Comparison of ENCODE assay signal across 8 cellular contexts in the genomic region with DNA sequence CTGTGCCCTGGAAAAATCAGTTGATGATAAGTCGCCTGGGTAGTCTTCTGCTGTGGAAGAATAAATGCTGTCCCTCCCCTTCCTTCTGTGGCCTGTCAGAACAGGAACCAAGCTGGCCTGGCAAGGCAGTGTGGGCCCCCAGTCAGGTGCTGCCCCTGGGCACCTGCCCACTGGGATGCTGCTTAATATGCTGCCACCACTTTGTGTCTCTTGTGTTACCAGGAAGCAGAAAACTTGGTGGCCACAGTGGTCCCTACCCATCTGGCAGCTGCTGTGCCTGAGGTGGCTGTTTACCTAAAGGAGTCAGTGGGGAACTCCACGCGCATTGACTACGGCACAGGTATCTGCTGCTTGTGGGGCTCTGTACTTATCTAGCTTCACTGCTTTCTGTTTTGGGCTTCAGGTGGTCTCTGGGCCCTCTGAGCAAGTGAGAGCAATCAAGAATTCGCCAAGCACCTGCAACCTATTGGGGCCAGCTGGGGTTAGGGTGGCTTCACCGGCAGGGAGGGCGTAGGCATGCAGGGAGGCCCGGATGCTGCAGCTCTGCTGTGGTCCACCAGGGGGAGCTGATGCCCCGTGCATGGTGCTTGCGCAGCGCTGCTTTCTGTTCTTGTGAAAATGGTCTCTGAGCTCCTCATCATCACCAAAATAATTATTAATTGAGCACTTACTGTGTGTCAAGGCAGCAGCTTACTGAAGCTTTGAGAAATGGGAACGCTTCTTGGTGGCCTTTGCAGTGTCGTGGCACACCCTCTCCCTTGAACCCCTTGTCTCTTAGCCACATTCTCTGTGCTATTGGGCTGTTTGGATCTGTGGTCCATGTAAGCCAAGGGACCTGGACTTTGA. TPM values are rescaled to one million over a fixed set of nuclear protein-coding genes. Genes with fewer than 3 reads are reported as not detected.
DNase-seq lines count a peak whose midpoint lies in the region; ATAC-seq, FAIRE-seq and TF ChIP-seq lines count a peak whose summit lies in the region.

No MANE protein-coding gene starts in this region.

- no peak overlapping the region for H2AFZ ChIP-seq in HepG2 (ENCODE audit: low read length)

- H3K4me3 Mint-ChIP-seq in activated CD4-positive, alpha-beta T cell treated with anti-CD3 and anti-CD28 coated beads for 36 hours: no peak overlapping the region
- H3K4me3 Mint-ChIP-seq in central memory CD8-positive, alpha-beta T cell: no peak overlapping the region

- H3K36me3 Mint-ChIP-seq in activated CD4-positive, alpha-beta T cell treated with anti-CD3 and anti-CD28 coated beads for 36 hours (ENCODE audit: low read depth): peaks cover 21% of the 10 kb centered on the region
- H3K36me3 Mint-ChIP-seq in central memory CD8-positive, alpha-beta T cell (ENCODE audit: insufficient read depth): peaks cover 18% of the 10 kb centered on the region

- peak; percentile 78 for TF ChIP-seq RAD21 in HepG2 (CRISPR knock-in tag; IDR thresholded peaks at IDR 0.05)

- CTCF ChIA-PET in activated CD4-positive, alpha-beta T cell treated with anti-CD3 and anti-CD28 coated beads for 36 hours (lab: Charles Lee): interaction anchor here (0.6 to 3.5 kb wide), 45 partner anchors 7 to 653 kb away, joined by 3 to 70 read pairs (median 4); a partner anchor contains a TSS
- CTCF ChIA-PET in HepG2 (lab: Yijun Ruan, JAX; ENCODE audit: low intra/inter-chr PET ratio, low total read pairs): interaction anchor here (0.8 to 1.3 kb wide), 3 partner anchors 480 to 493 kb away, joined by 3 to 4 read pairs (median 3); no protein-coding TSS in a partner anchor

- TF ChIP-seq EP300 in HepG2 (IDR thresholded peaks at IDR 0.05; ENCODE audit: low read depth in 2 of 2, low read length in 2 of 2) (no peak), HepG2 (CRISPR knock-in tag; IDR thresholded peaks at IDR 0.05; ENCODE audit: borderline replicate concordance) (no peak)

- no peak overlapping the region for H3K27ac Mint-ChIP-seq in activated CD4-positive, alpha-beta T cell treated with anti-CD3 and anti-CD28 coated beads for 36 hours
- no peak overlapping the region for H3K27ac Mint-ChIP-seq in central memory CD8-positive, alpha-beta T cell (ENCODE audit: low read depth)

- WGBS in HepG2 (ENCODE audit: low lambda C conversion rate): 65% methylated on average over 13 of the region's 13 CpGs

- no peak for TF ChIP-seq POLR2A in HepG2 (IDR thresholded peaks at IDR 0.05; ENCODE audit: insufficient read depth in 1 of 2, low read depth in 2 of 2, low read length in 2 of 2)

- H3K4me3 ChIP-seq in BE2C (ENCODE audit: low read depth, low read length) (no peak overlapping the region), HepG2 (replicated peaks in 1 of 3; ENCODE audit: insufficient read depth in 1 of 3, low read depth in 2 of 3, low read length in 3 of 3) (no peak overlapping the region)

- H3K79me2 ChIP-seq in HepG2 (ENCODE audit: insufficient read depth, low read length): no peaks in the 10 kb centered on the region

- no TSS peak for BruUV-seq in HepG2 (replicated peaks; lab: Mats Ljungman, UMichigan)

- no peak overlapping the region for H3K4me2 ChIP-seq in HepG2 (ENCODE audit: low read depth, low read length)

- peak; percentile 64 for FAIRE-seq in HepG2 (lab: Jason Lieb, UNC)

- H3K27me3 Mint-ChIP-seq in activated CD4-positive, alpha-beta T cell treated with anti-CD3 and anti-CD28 coated beads for 36 hours: no peaks in the 10 kb centered on the region
- no peaks in the 10 kb centered on the region for H3K27me3 Mint-ChIP-seq in central memory CD8-positive, alpha-beta T cell

- H4K20me1 ChIP-seq in HepG2 (ENCODE audit: insufficient read depth, low read length): no peaks in the 10 kb centered on the region

- peak; percentile 99 for TF ChIP-seq CTCF in BE2C (IDR thresholded peaks at IDR 0.05; ENCODE audit: low read depth, low read length)
- TF ChIP-seq CTCF in HepG2 (CRISPR knock-in tag; IDR thresholded peaks at IDR 0.05): peak; percentile 93

- in situ Hi-C loops in HepG2 (cut with HindIII; ENCODE audit: extremely low pct_ligation_motif_present, low pct_unique_long_range_greater_than_20kb): no loop called here

- intact Hi-C loops in activated CD4-positive, alpha-beta T cell treated with anti-CD3 and anti-CD28 coated beads for 36 hours (cut with DNase I, micrococcal nuclease): loop anchor here (2.0 to 10.0 kb wide), 3 partner anchors 479 to 653 kb away; no protein-coding TSS in a partner anchor
- intact Hi-C loops in HepG2 (cut with micrococcal nuclease; ENCODE audit: unreplicated experiment): no loop called here

- H3K9me3 ChIP-seq in BE2C (no peaks in the 10 kb centered on the region), HepG2 (ENCODE audit: low read length) (no peaks in the 10 kb centered on the region)

- H3K4me1 ChIP-seq in BE2C (peaks cover 11% of the 10 kb centered on the region), HepG2 (ENCODE audit: insufficient read depth, low read length) (no peaks in the 10 kb centered on the region)

- peaks cover 4% of the 10 kb centered on the region; the same call in 1 of the 2 replicates for H3K27me3 ChIP-seq in BE2C
- H3K27me3 ChIP-seq in HepG2 (ENCODE audit: control insufficient read depth in 1 of 2, insufficient read depth in 2 of 2, low read length in 2 of 2): no peaks in the 10 kb centered on the region

- ATAC-seq in GM19467 (IDR thresholded peaks at IDR 0.05; ENCODE audit: unreplicated experiment) (peak; percentile 63), HepG2 (peak; percentile 94), HG03520 (IDR thresholded peaks at IDR 0.05; ENCODE audit: unreplicated experiment) (no peak)
- ATAC-seq in activated CD4-positive, alpha-beta T cell treated with anti-CD3 and anti-CD28 coated beads for 36 hours: peak; percentile 100
- ATAC-seq in central memory CD8-positive, alpha-beta T cell (replicated peaks; ENCODE audit: extremely low read depth, poor library complexity, severe bottlenecking): peak; percentile 93

- DNase-seq in BE2C (peak; percentile 78), NCI-H2107 (lab: John Stamatoyannopoulos, UW) (peak; percentile 40), HepG2 (ENCODE audit: low spot score) (peak; percentile 43)
- DNase-seq in activated CD4-positive, alpha-beta T cell treated with anti-CD3 and anti-CD28 coated beads for 36 hours: peak; percentile 91
- peak; percentile 84 to 85 for DNase-seq in central memory CD8-positive, alpha-beta T cell (ENCODE audit: low spot score in 2 of 2)
- DNase-seq in stimulated activated CD4-positive, alpha-beta T cell treated with anti-CD3 and anti-CD28 coated beads, TNF-alpha, amount 100 ng/mL, for 1 hour (ENCODE audit: low read depth in 3 of 3, low spot score in 1 of 3): peak; percentile 63 to 78 (median 71)

- POLR2A ChIA-PET in activated CD4-positive, alpha-beta T cell treated with anti-CD3 and anti-CD28 coated beads for 36 hours (lab: Charles Lee): interaction anchor here (0.9 to 1.3 kb wide), 3 partner anchors 9 to 470 kb away, joined by 3 to 6 read pairs (median 3); no protein-coding TSS in a partner anchor
- POLR2A ChIA-PET in HepG2 (lab: Yijun Ruan, JAX): interaction anchor here (1.0 to 1.3 kb wide), 6 partner anchors 9 to 51 kb away, joined by 3 to 7 read pairs (median 4); a partner anchor contains a TSS

- H3K36me3 ChIP-seq in BE2C (peaks cover 44% of the 10 kb centered on the region), HepG2 (replicated peaks in 1 of 2; ENCODE audit: control insufficient read depth in 1 of 2, insufficient read depth in 2 of 2, low read length in 2 of 2) (peaks cover 19 to 75% of the 10 kb centered on the region in 2 experiments)

- H3K27ac ChIP-seq in HepG2 (ENCODE audit: extremely low read length, insufficient read depth, low read length): no peak overlapping the region

- H3K9me3 Mint-ChIP-seq in activated CD4-positive, alpha-beta T cell treated with anti-CD3 and anti-CD28 coated beads for 36 hours (ENCODE audit: low read depth): no peaks in the 10 kb centered on the region
- H3K9me3 Mint-ChIP-seq in central memory CD8-positive, alpha-beta T cell: no peaks in the 10 kb centered on the region

- no peak overlapping the region for H3K9ac ChIP-seq in HepG2 (ENCODE audit: insufficient read depth, low read depth, low read length)

- H3K4me1 Mint-ChIP-seq in activated CD4-positive, alpha-beta T cell treated with anti-CD3 and anti-CD28 coated beads for 36 hours: peaks cover 6% of the 10 kb centered on the region
- no peaks in the 10 kb centered on the region for H3K4me1 Mint-ChIP-seq in central memory CD8-positive, alpha-beta T cell

RNA-seq across cellular contexts. Expression of a gene that starts 20.3 kb away (rescaled TPM):
- 175 TPM for polyA plus RNA-seq in BE2C (2012; ENCODE audit: insufficient read depth, insufficient read length, low read depth)
- total RNA-seq in activated CD4-positive, alpha-beta T cell treated with anti-CD3 and anti-CD28 coated beads for 36 hours: 10 to 100 TPM; 71.9 to 88.0 TPM
- total RNA-seq in HepG2 (2016; rRNA removed; fragmentation: Illumina TruSeq; extraction: Trizol): 105 and 109 TPM in 2 replicates
- 13.7 and 14.3 TPM in 2 replicates for total RNA-seq in HepG2 (2016; cell fraction: cytosol; rRNA removed; fragmentation: Illumina TruSeq; extraction: Trizol; ENCODE audit: low read depth)
- total RNA-seq in HepG2 (2016; cell fraction: insoluble cytoplasmic fraction; rRNA removed; fragmentation: Illumina TruSeq; extraction: Trizol): 107 and 108 TPM in 2 replicates
- total RNA-seq in HepG2 (2016; cell fraction: membrane; rRNA removed; fragmentation: Illumina TruSeq; extraction: Trizol): 42.5 and 49.9 TPM in 2 replicates
- 57.5 and 66.5 TPM in 2 replicates for total RNA-seq in HepG2 (2016; cell fraction: nucleus; rRNA removed; fragmentation: Illumina TruSeq; extraction: Trizol)
- polyA plus RNA-seq in HepG2 (2011; rRNA removed): 79.3 and 86.0 TPM in 2 replicates
- polyA plus RNA-seq in HepG2 (2011; cell fraction: cytosol; rRNA removed): 78.6 and 93.8 TPM in 2 replicates
- polyA plus RNA-seq in HepG2 (2011; cell fraction: nucleus; rRNA removed): 64.7 and 73.4 TPM in 2 replicates
- 58.7 and 58.8 TPM in 2 replicates for polyA plus RNA-seq in HepG2 (2012)
- polyA plus RNA-seq in HepG2 (2016; cell fraction: cytosol; fragmentation: Illumina TruSeq; extraction: Trizol; ENCODE audit: low read depth): 12.7 and 14.2 TPM in 2 replicates
- polyA plus RNA-seq in HepG2 (2016; cell fraction: insoluble cytoplasmic fraction; fragmentation: Illumina TruSeq; extraction: Trizol; ENCODE audit: low read depth): 95.6 and 101 TPM in 2 replicates
- polyA plus RNA-seq in HepG2 (2016; cell fraction: membrane; fragmentation: Illumina TruSeq; extraction: Trizol; ENCODE audit: low read depth): 35.2 and 36.7 TPM in 2 replicates
- polyA plus RNA-seq in HepG2 (2016; cell fraction: nucleus; fragmentation: Illumina TruSeq; extraction: Trizol; ENCODE audit: insufficient read depth, low read depth): 80.4 and 88.7 TPM in 2 replicates
- 104 and 215 TPM in 2 replicates for polyA minus RNA-seq in HepG2 (2011; rRNA and poly(A)+ RNA removed; ENCODE audit: low replicate concordance)
- 57.5 and 58.2 TPM in 2 replicates for polyA minus RNA-seq in HepG2 (2011; cell fraction: cytosol; rRNA and poly(A)+ RNA removed)
- 32.4 and 34.9 TPM in 2 replicates for polyA minus RNA-seq in HepG2 (2011; cell fraction: nucleus; rRNA and poly(A)+ RNA removed)

RNA-seq across cellular contexts. Expression of a gene that starts 20.9 kb away (rescaled TPM):
- polyA plus RNA-seq in BE2C (2012; ENCODE audit: insufficient read depth, insufficient read length, low read depth): 15.2 TPM
- 10 to 100 TPM; 13.2 to 18.9 TPM for total RNA-seq in activated CD4-positive, alpha-beta T cell treated with anti-CD3 and anti-CD28 coated beads for 36 hours
- 26.6 and 29.3 TPM in 2 replicates for total RNA-seq in HepG2 (2016; rRNA removed; fragmentation: Illumina TruSeq; extraction: Trizol)
- 13.7 and 20.3 TPM in 2 replicates for total RNA-seq in HepG2 (2016; cell fraction: cytosol; rRNA removed; fragmentation: Illumina TruSeq; extraction: Trizol; ENCODE audit: low read depth)
- 24.5 and 28.0 TPM in 2 replicates for total RNA-seq in HepG2 (2016; cell fraction: insoluble cytoplasmic fraction; rRNA removed; fragmentation: Illumina TruSeq; extraction: Trizol)
- total RNA-seq in HepG2 (2016; cell fraction: membrane; rRNA removed; fragmentation: Illumina TruSeq; extraction: Trizol): 27.1 and 32.0 TPM in 2 replicates
- total RNA-seq in HepG2 (2016; cell fraction: nucleus; rRNA removed; fragmentation: Illumina TruSeq; extraction: Trizol): 17.6 and 18.1 TPM in 2 replicates
- 26.1 and 31.1 TPM in 2 replicates for polyA plus RNA-seq in HepG2 (2011; rRNA removed)
- polyA plus RNA-seq in HepG2 (2011; cell fraction: cytosol; rRNA removed): 21.4 and 24.4 TPM in 2 replicates
- 62.4 and 63.9 TPM in 2 replicates for polyA plus RNA-seq in HepG2 (2011; cell fraction: nucleus; rRNA removed)
- 32.3 and 32.7 TPM in 2 replicates for polyA plus RNA-seq in HepG2 (2012)
- 18.5 and 23.3 TPM in 2 replicates for polyA plus RNA-seq in HepG2 (2016; cell fraction: cytosol; fragmentation: Illumina TruSeq; extraction: Trizol; ENCODE audit: low read depth)
- polyA plus RNA-seq in HepG2 (2016; cell fraction: insoluble cytoplasmic fraction; fragmentation: Illumina TruSeq; extraction: Trizol; ENCODE audit: low read depth): 27.2 and 34.4 TPM in 2 replicates
- polyA plus RNA-seq in HepG2 (2016; cell fraction: membrane; fragmentation: Illumina TruSeq; extraction: Trizol; ENCODE audit: low read depth): 26.8 and 32.7 TPM in 2 replicates
- 29.5 and 29.9 TPM in 2 replicates for polyA plus RNA-seq in HepG2 (2016; cell fraction: nucleus; fragmentation: Illumina TruSeq; extraction: Trizol; ENCODE audit: insufficient read depth, low read depth)
- 7.1 and 60.6 TPM in 2 replicates for polyA minus RNA-seq in HepG2 (2011; rRNA and poly(A)+ RNA removed; ENCODE audit: low replicate concordance)
- polyA minus RNA-seq in HepG2 (2011; cell fraction: cytosol; rRNA and poly(A)+ RNA removed): 24.5 and 25.6 TPM in 2 replicates
- 11.7 and 16.0 TPM in 2 replicates for polyA minus RNA-seq in HepG2 (2011; cell fraction: nucleus; rRNA and poly(A)+ RNA removed)

RNA-seq across cellular contexts. Expression of a gene that starts 46.5 kb away (rescaled TPM):
- polyA plus RNA-seq in BE2C (2012; ENCODE audit: insufficient read depth, insufficient read length, low read depth): 38.6 TPM
- total RNA-seq in activated CD4-positive, alpha-beta T cell treated with anti-CD3 and anti-CD28 coated beads for 36 hours: 1 to 10 TPM; 2.6 to 2.8 TPM
- 2.5 and 3.3 TPM in 2 replicates for total RNA-seq in HepG2 (2016; rRNA removed; fragmentation: Illumina TruSeq; extraction: Trizol)
- total RNA-seq in HepG2 (2016; cell fraction: cytosol; rRNA removed; fragmentation: Illumina TruSeq; extraction: Trizol; ENCODE audit: low read depth): 2.4 and 2.5 TPM in 2 replicates
- 2.6 and 3.2 TPM in 2 replicates for total RNA-seq in HepG2 (2016; cell fraction: insoluble cytoplasmic fraction; rRNA removed; fragmentation: Illumina TruSeq; extraction: Trizol)
- 2.0 and 2.7 TPM in 2 replicates for total RNA-seq in HepG2 (2016; cell fraction: membrane; rRNA removed; fragmentation: Illumina TruSeq; extraction: Trizol)
- total RNA-seq in HepG2 (2016; cell fraction: nucleus; rRNA removed; fragmentation: Illumina TruSeq; extraction: Trizol): 0.84 and 1.2 TPM in 2 replicates
- 1.8 and 3.6 TPM in 2 replicates for polyA plus RNA-seq in HepG2 (2011; rRNA removed)
- 2.1 and 3.1 TPM in 2 replicates for polyA plus RNA-seq in HepG2 (2011; cell fraction: cytosol; rRNA removed)
- 4.4 and 4.5 TPM in 2 replicates for polyA plus RNA-seq in HepG2 (2011; cell fraction: nucleus; rRNA removed)
- polyA plus RNA-seq in HepG2 (2012): 1.5 and 2.6 TPM in 2 replicates
- 0.59 and 0.61 TPM in 2 replicates for polyA plus RNA-seq in HepG2 (2016; cell fraction: cytosol; fragmentation: Illumina TruSeq; extraction: Trizol; ENCODE audit: low read depth)
- polyA plus RNA-seq in HepG2 (2016; cell fraction: insoluble cytoplasmic fraction; fragmentation: Illumina TruSeq; extraction: Trizol; ENCODE audit: low read depth): 2.2 and 2.5 TPM in 2 replicates
- 0.52 and 0.74 TPM in 2 replicates for polyA plus RNA-seq in HepG2 (2016; cell fraction: membrane; fragmentation: Illumina TruSeq; extraction: Trizol; ENCODE audit: low read depth)
- 1.3 and 2.1 TPM in 2 replicates for polyA plus RNA-seq in HepG2 (2016; cell fraction: nucleus; fragmentation: Illumina TruSeq; extraction: Trizol; ENCODE audit: insufficient read depth, low read depth)
- 5.5 and 12.0 TPM in 2 replicates for polyA minus RNA-seq in HepG2 (2011; rRNA and poly(A)+ RNA removed; ENCODE audit: low replicate concordance)
- 5.6 and 6.2 TPM in 2 replicates for polyA minus RNA-seq in HepG2 (2011; cell fraction: cytosol; rRNA and poly(A)+ RNA removed)
- polyA minus RNA-seq in HepG2 (2011; cell fraction: nucleus; rRNA and poly(A)+ RNA removed): 1.2 and 1.9 TPM in 2 replicates

RNA-seq across cellular contexts. Expression of a gene that starts 50.6 kb away (rescaled TPM):
- 116 TPM for polyA plus RNA-seq in BE2C (2012; ENCODE audit: insufficient read depth, insufficient read length, low read depth)
- total RNA-seq in activated CD4-positive, alpha-beta T cell treated with anti-CD3 and anti-CD28 coated beads for 36 hours: 10 to 100 TPM; 15.1 to 16.4 TPM
- total RNA-seq in HepG2 (2016; rRNA removed; fragmentation: Illumina TruSeq; extraction: Trizol): 15.1 and 34.1 TPM in 2 replicates
- 4.4 and 4.8 TPM in 2 replicates for total RNA-seq in HepG2 (2016; cell fraction: cytosol; rRNA removed; fragmentation: Illumina TruSeq; extraction: Trizol; ENCODE audit: low read depth)
- total RNA-seq in HepG2 (2016; cell fraction: insoluble cytoplasmic fraction; rRNA removed; fragmentation: Illumina TruSeq; extraction: Trizol): 14.3 and 33.9 TPM in 2 replicates
- total RNA-seq in HepG2 (2016; cell fraction: membrane; rRNA removed; fragmentation: Illumina TruSeq; extraction: Trizol): 11.5 and 12.2 TPM in 2 replicates
- total RNA-seq in HepG2 (2016; cell fraction: nucleus; rRNA removed; fragmentation: Illumina TruSeq; extraction: Trizol): 27.9 and 34.5 TPM in 2 replicates
- 20.9 and 21.0 TPM in 2 replicates for polyA plus RNA-seq in HepG2 (2011; rRNA removed)
- 18.4 and 24.7 TPM in 2 replicates for polyA plus RNA-seq in HepG2 (2011; cell fraction: cytosol; rRNA removed)
- 17.8 and 22.4 TPM in 2 replicates for polyA plus RNA-seq in HepG2 (2011; cell fraction: nucleus; rRNA removed)
- 7.5 and 9.0 TPM in 2 replicates for polyA plus RNA-seq in HepG2 (2012)
- polyA plus RNA-seq in HepG2 (2016; cell fraction: cytosol; fragmentation: Illumina TruSeq; extraction: Trizol; ENCODE audit: low read depth): 3.5 and 3.7 TPM in 2 replicates
- polyA plus RNA-seq in HepG2 (2016; cell fraction: insoluble cytoplasmic fraction; fragmentation: Illumina TruSeq; extraction: Trizol; ENCODE audit: low read depth): 15.8 and 16.0 TPM in 2 replicates
- 6.2 and 7.2 TPM in 2 replicates for polyA plus RNA-seq in HepG2 (2016; cell fraction: membrane; fragmentation: Illumina TruSeq; extraction: Trizol; ENCODE audit: low read depth)
- polyA plus RNA-seq in HepG2 (2016; cell fraction: nucleus; fragmentation: Illumina TruSeq; extraction: Trizol; ENCODE audit: insufficient read depth, low read depth): 48.2 and 51.4 TPM in 2 replicates
- 31.9 and 42.4 TPM in 2 replicates for polyA minus RNA-seq in HepG2 (2011; rRNA and poly(A)+ RNA removed; ENCODE audit: low replicate concordance)
- polyA minus RNA-seq in HepG2 (2011; cell fraction: cytosol; rRNA and poly(A)+ RNA removed): 9.3 and 12.5 TPM in 2 replicates
- 4.4 and 6.6 TPM in 2 replicates for polyA minus RNA-seq in HepG2 (2011; cell fraction: nucleus; rRNA and poly(A)+ RNA removed)

Comparison
In these comparisons a context has a peak if more than half of its experiments do, and no peak if none do; other contexts are left out.
1. DNase-seq: peak in every context shown above with its lines; median percentile 91 in activated CD4-positive, alpha-beta T cell treated with anti-CD3 and anti-CD28 coated beads for 36 hours; 84 in central memory CD8-positive, alpha-beta T cell; 78 in BE2C; 71 in stimulated activated CD4-positive, alpha-beta T cell treated with anti-CD3 and anti-CD28 coated beads, TNF-alpha, amount 100 ng/mL, for 1 hour; 43 in HepG2; 40 in NCI-H2107.